Comparison of ENCODE assay signal across 11 cellular contexts in genomic region chr7:2106920-2107319, GRCh38.
DNase-seq lines count a peak whose midpoint lies in the region; ATAC-seq and TF ChIP-seq lines count a peak whose summit lies in the region.
"Had no signal": no experiment of that assay in that cellular context is flagged by ENCODE, and none has a peak within 500 bp of the region (broad histone marks: within the 10 kb centered on the region; RNA-seq: fewer than 3 reads in every experiment).

No MANE protein-coding gene starts in this region.

- H3K4me3 Mint-ChIP-seq in activated CD4-positive, alpha-beta T cell treated with anti-CD3 and anti-CD28 coated beads for 36 hours, result no peak overlapping the region
- no peak overlapping the region for H3K4me3 Mint-ChIP-seq in type B pancreatic cell
- H3K4me3 Mint-ChIP-seq: memory B cell; stimulated activated memory B cell treated with anti-CD40 and anti-IgM and Interleukin-4, amounts not matched to agents 10 μg/mL and 1 μg/mL and 100 μg/mL, for 72 hours had no signal

- H3K27me3 Mint-ChIP-seq in activated CD4-positive, alpha-beta T cell treated with anti-CD3 and anti-CD28 coated beads for 36 hours, result no peaks in the 10 kb centered on the region
- no peaks in the 10 kb centered on the region for H3K27me3 Mint-ChIP-seq in type B pancreatic cell
- H3K27me3 Mint-ChIP-seq: memory B cell; stimulated activated memory B cell treated with anti-CD40 and anti-IgM and Interleukin-4, amounts not matched to agents 10 μg/mL and 1 μg/mL and 100 μg/mL, for 72 hours had no signal

- no peaks in the 10 kb centered on the region for H3K36me3 ChIP-seq in RWPE2 (ENCODE audit: low read depth)

- peak; percentile 16 for DNase-seq in activated CD4-positive, alpha-beta T cell treated with anti-CD3 and anti-CD28 coated beads, Interleukin-2, amount 50 U/mL, for 1 hour
- no peak for DNase-seq in activated CD4-positive, alpha-beta T cell treated with anti-CD3 and anti-CD28 coated beads for 36 hours
- DNase-seq in RWPE2 (ENCODE audit: low spot score), result peak; percentile 90
- DNase-seq in head of caudate nucleus, result peak in 33 of 42 donors; percentile 26 to 82 (median 52)
- peak; percentile 35 for DNase-seq in superior temporal gyrus (ENCODE audit: extremely low spot score)
- DNase-seq in activated T-cell treated with anti-CD3 and anti-CD28 coated beads, Interleukin-2, amount 50 U/mL, for 48 hours, result no peak
- DNase-seq in type B pancreatic cell (ENCODE audit: extremely low spot score, unreplicated experiment), result no peak
- no peak for DNase-seq in GOT3 (lab: John Stamatoyannopoulos, UW)
- DNase-seq: spleen had no signal

- POLR2A ChIA-PET in activated CD4-positive, alpha-beta T cell treated with anti-CD3 and anti-CD28 coated beads for 36 hours (lab: Charles Lee), result no interaction called here

- H3K36me3 Mint-ChIP-seq in activated CD4-positive, alpha-beta T cell treated with anti-CD3 and anti-CD28 coated beads for 36 hours (ENCODE audit: low read depth), result peaks cover 10% of the 10 kb centered on the region
- H3K36me3 Mint-ChIP-seq in type B pancreatic cell, result peaks cover 4% of the 10 kb centered on the region

- TF ChIP-seq CTCF in RWPE2 (IDR thresholded peaks at IDR 0.05; ENCODE audit: poor library complexity, severe bottlenecking), result no peak
- TF ChIP-seq CTCF in type B pancreatic cell (conservative IDR thresholded peaks at IDR 0.05), result no peak

- no peak overlapping the region for H3K27ac Mint-ChIP-seq in activated CD4-positive, alpha-beta T cell treated with anti-CD3 and anti-CD28 coated beads for 36 hours
- no peak overlapping the region for H3K27ac Mint-ChIP-seq in type B pancreatic cell
- H3K27ac Mint-ChIP-seq: memory B cell had no signal

- no peaks in the 10 kb centered on the region for H3K9me3 ChIP-seq in RWPE2 (ENCODE audit: severe bottlenecking)
- H3K9me3 ChIP-seq: spleen had no signal

- H3K4me1 ChIP-seq in RWPE2 (ENCODE audit: insufficient read depth, poor library complexity, severe bottlenecking), result peaks cover 13% of the 10 kb centered on the region

- CTCF ChIA-PET in activated CD4-positive, alpha-beta T cell treated with anti-CD3 and anti-CD28 coated beads for 36 hours (lab: Charles Lee), result no interaction called here

- no peak overlapping the region for H3K27ac ChIP-seq in RWPE2 (ENCODE audit: poor library complexity, severe bottlenecking)

- H3K4me3 ChIP-seq in RWPE2 (ENCODE audit: severe bottlenecking), result no peak overlapping the region
- H3K4me3 ChIP-seq: spleen had no signal

- H3K9me3 Mint-ChIP-seq in activated CD4-positive, alpha-beta T cell treated with anti-CD3 and anti-CD28 coated beads for 36 hours (ENCODE audit: low read depth), result no peaks in the 10 kb centered on the region
- no peaks in the 10 kb centered on the region for H3K9me3 Mint-ChIP-seq in type B pancreatic cell

- no peak for ATAC-seq in activated CD4-positive, alpha-beta T cell treated with anti-CD3 and anti-CD28 coated beads for 36 hours
- peak; percentile 82 for ATAC-seq in RWPE2 (ENCODE audit: low read depth)
- ATAC-seq: stimulated activated memory B cell treated with anti-CD40 and anti-IgM and Interleukin-4, amounts not matched to agents 10 μg/mL and 1 μg/mL and 100 μg/mL, for 72 hours had no signal

- no peaks in the 10 kb centered on the region for H3K27me3 ChIP-seq in RWPE2 (ENCODE audit: insufficient read depth, poor library complexity, severe bottlenecking)
- H3K27me3 ChIP-seq: spleen had no signal

- peaks cover 44% of the 10 kb centered on the region for H3K4me1 Mint-ChIP-seq in activated CD4-positive, alpha-beta T cell treated with anti-CD3 and anti-CD28 coated beads for 36 hours
- peaks cover 71% of the 10 kb centered on the region for H3K4me1 Mint-ChIP-seq in type B pancreatic cell (ENCODE audit: unreplicated experiment)

- intact Hi-C loops in activated CD4-positive, alpha-beta T cell treated with anti-CD3 and anti-CD28 coated beads for 36 hours (cut with DNase I, micrococcal nuclease), result no loop called here
- intact Hi-C loops in head of caudate nucleus (cut with DNase I), result no loop called here

Comparison
In these comparisons a context has a peak if more than half of its experiments do, and no peak if none do; other contexts are left out.
1. DNase-seq: peak in activated CD4-positive, alpha-beta T cell treated with anti-CD3 and anti-CD28 coated beads, Interleukin-2, amount 50 U/mL, for 1 hour (single experiment), RWPE2 (single experiment), head of caudate nucleus (33 of 42) and superior temporal gyrus (single experiment); none in activated CD4-positive, alpha-beta T cell treated with anti-CD3 and anti-CD28 coated beads for 36 hours (single experiment), activated T-cell treated with anti-CD3 and anti-CD28 coated beads, Interleukin-2, amount 50 U/mL, for 48 hours (0 of 2), type B pancreatic cell (single experiment) and GOT3 (single experiment).